Comparison of ENCODE assay signal across 21 cellular contexts in the genomic region with DNA sequence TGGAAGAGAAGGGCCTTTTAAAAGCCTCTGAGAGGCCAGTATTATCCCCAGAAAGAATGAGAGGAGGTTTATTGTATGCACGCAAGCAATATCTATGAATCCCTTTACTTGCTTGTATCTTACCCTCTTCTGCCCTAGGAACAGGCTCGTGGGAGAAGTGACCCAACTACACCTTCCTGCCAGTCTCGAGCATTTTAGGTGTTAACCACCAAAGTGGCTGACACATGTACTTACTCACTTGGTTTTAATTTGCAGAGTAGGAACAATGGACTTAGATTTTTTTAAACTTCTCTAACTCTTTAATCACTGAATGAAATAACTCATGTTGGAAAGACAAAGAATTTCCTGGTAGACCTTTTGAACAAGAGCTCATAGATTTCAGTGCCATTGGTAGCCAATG.
DNase-seq lines count a peak whose midpoint lies in the region; ATAC-seq and TF ChIP-seq lines count a peak whose summit lies in the region.
"Had no signal": no experiment of that assay in that cellular context is flagged by ENCODE, and none has a peak within 500 bp of the region (broad histone marks: within the 10 kb centered on the region; RNA-seq: fewer than 3 reads in every experiment).

No MANE protein-coding gene starts in this region.

- H3K27ac ChIP-seq in HL-60 (replicated peaks) = peak overlapping the region; percentile 60; the same call in 1 of the 2 replicates
- H3K27ac ChIP-seq: brain microvascular endothelial cell, ovary, tibial artery had no signal

- peaks cover 4 to 26% (median 11%) of the 10 kb centered on the region in 3 donors for H3K27me3 Mint-ChIP-seq in immature natural killer cell (ENCODE audit: low read depth in 3 of 3)
- H3K27me3 Mint-ChIP-seq in osteocyte (ENCODE audit: unreplicated experiment) = no peaks in the 10 kb centered on the region
- H3K27me3 Mint-ChIP-seq: T-helper 17 cell had no signal

- TF ChIP-seq CTCF in HL-60 (IDR thresholded peaks at IDR 0.05; ENCODE audit: insufficient read depth, low read length) (no peak), osteocyte (IDR thresholded peaks at IDR 0.05) (no peak)

- DNase-seq in activated gamma-delta T cell treated with Interleukin-2 at 50 U/mL for 16 hours (peak; percentile 16), activated gamma-delta T cell (lab: John Stamatoyannopoulos, UW) (no peak), HL-60 (ENCODE audit: low read depth in 1 of 2, low spot score in 1 of 2) (no peak), immature natural killer cell (peak; percentile 64 to 65 (median 64)), AG08395 (ENCODE audit: low spot score) (no peak), osteocyte (ENCODE audit: extremely low spot score, unreplicated experiment) (no peak), DMS153 treated with DMSO at 0.1 percent for 48 hours (lab: John Stamatoyannopoulos, UW; ENCODE audit: unreplicated experiment) (no peak)
- DNase-seq in stimulated activated naive CD8-positive, alpha-beta T cell treated with anti-CD3 and anti-CD28 coated beads, Interleukin-15, Interleukin-2, amounts not matched to agents 100 U/mL and 50 U/mL, for 24 hours = no peak
- DNase-seq: activated naive CD4-positive, alpha-beta T cell treated with Interleukin-2 at 50 U/mL for 16 hours; amniotic stem cell; brain microvascular endothelial cell; DMS153; hypothalamus; left colon; nephron progenitor cell; ovary; SHP77; T-helper 17 cell; tibial artery had no signal

- H3K9me3 Mint-ChIP-seq in immature natural killer cell (no peaks in the 10 kb centered on the region), osteocyte (ENCODE audit: unreplicated experiment) (no peaks in the 10 kb centered on the region)
- H3K9me3 Mint-ChIP-seq: nephron progenitor cell had no signal

- peaks cover 36 to 44% of the 10 kb centered on the region in 2 donors for H3K4me1 Mint-ChIP-seq in immature natural killer cell
- H3K4me1 Mint-ChIP-seq in osteocyte (ENCODE audit: unreplicated experiment) = peaks cover 18% of the 10 kb centered on the region

- H3K27me3 ChIP-seq in HL-60 (ENCODE audit: insufficient read depth, poor library complexity, severe bottlenecking) = no peaks in the 10 kb centered on the region
- H3K27me3 ChIP-seq: brain microvascular endothelial cell, ovary, tibial artery had no signal

- ATAC-seq in stimulated activated naive CD8-positive, alpha-beta T cell treated with anti-CD3 and anti-CD28 coated beads, Interleukin-15, Interleukin-2, amounts not matched to agents 100 U/mL and 50 U/mL, for 24 hours = peak; percentile 87
- ATAC-seq: activated CD4-positive, CD25-positive, alpha-beta regulatory T cell treated with anti-CD3 and anti-CD28 coated beads, Interleukin-2, amount 50 U/mL, for 24 hours; left colon; Panc1; T-helper 17 cell had no signal

- no peak overlapping the region for H3K4me3 ChIP-seq in HL-60 (replicated peaks; ENCODE audit: insufficient read depth, low read length)
- H3K4me3 ChIP-seq: ovary, tibial artery had no signal

- H3K4me3 Mint-ChIP-seq in immature natural killer cell (peak overlapping the region in 4 of 5 donors; percentile 2 to 72 (median 50)), osteocyte (ENCODE audit: unreplicated experiment) (no peak overlapping the region)
- H3K4me3 Mint-ChIP-seq: nephron progenitor cell, T-helper 17 cell had no signal

- H3K27ac Mint-ChIP-seq in immature natural killer cell (peak overlapping the region in 4 of 6 donors; percentile 65 to 87 (median 76)), osteocyte (ENCODE audit: unreplicated experiment) (no peak overlapping the region)
- H3K27ac Mint-ChIP-seq: nephron progenitor cell, T-helper 17 cell had no signal

- H3K36me3 Mint-ChIP-seq in immature natural killer cell (peaks cover 0 to 8% (median 5%) of the 10 kb centered on the region in 3 donors), osteocyte (ENCODE audit: unreplicated experiment) (no peaks in the 10 kb centered on the region)

Comparison
In these comparisons a context has a peak if more than half of its experiments do, and no peak if none do; other contexts are left out.
1. DNase-seq: peak in activated gamma-delta T cell treated with Interleukin-2 at 50 U/mL for 16 hours (single experiment) and immature natural killer cell (3 of 3); none in activated gamma-delta T cell (single experiment), HL-60 (0 of 2), stimulated activated naive CD8-positive, alpha-beta T cell treated with anti-CD3 and anti-CD28 coated beads, Interleukin-15, Interleukin-2, amounts not matched to agents 100 U/mL and 50 U/mL, for 24 hours (single experiment), AG08395 (single experiment), osteocyte (single experiment) and DMS153 treated with DMSO at 0.1 percent for 48 hours (single experiment).